Comparison of ENCODE assay signal across 19 cellular contexts in the genomic region with DNA sequence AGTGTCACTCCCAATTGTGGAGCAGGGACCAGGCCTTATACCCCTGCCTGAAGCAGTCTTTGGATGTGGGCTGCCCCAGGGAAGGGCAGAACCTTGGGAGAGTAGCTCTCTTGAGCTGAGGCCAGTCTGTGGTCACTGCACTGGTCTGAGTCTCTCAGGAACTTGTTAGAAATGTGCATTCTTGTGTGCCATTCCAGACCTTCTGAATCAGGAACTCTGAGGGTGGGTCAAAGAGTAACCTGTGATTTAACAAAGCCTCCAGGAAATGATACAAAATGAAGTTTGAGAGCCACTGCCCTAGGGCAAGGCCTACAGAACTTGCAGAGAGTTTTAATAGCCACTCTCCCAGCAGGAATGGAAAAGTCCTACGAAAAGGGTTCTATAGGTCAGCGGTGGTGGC.
DNase-seq lines count a peak whose midpoint lies in the region; ATAC-seq, FAIRE-seq and TF ChIP-seq lines count a peak whose summit lies in the region.
"Had no signal": no experiment of that assay in that cellular context is flagged by ENCODE, and none has a peak within 500 bp of the region (broad histone marks: within the 10 kb centered on the region; RNA-seq: fewer than 3 reads in every experiment).

No MANE protein-coding gene starts in this region.

- H3K9ac ChIP-seq in astrocyte (ENCODE audit: low read length), result no peak overlapping the region
- H3K9ac ChIP-seq: SK-N-SH had no signal

- H3K4me3 Mint-ChIP-seq in astrocyte (ENCODE audit: unreplicated experiment) (no peak overlapping the region), GM23338 (no peak overlapping the region)
- H3K4me3 Mint-ChIP-seq: H9, IgD-negative memory B cell had no signal

- H3K27ac ChIP-seq in astrocyte (ENCODE audit: low read depth, low read length), result no peak overlapping the region
- no peak overlapping the region for H3K27ac ChIP-seq in GM23338 (ENCODE audit: low read depth)
- H3K27ac ChIP-seq: C4-2B had no signal

- no peaks in the 10 kb centered on the region for H3K9me3 Mint-ChIP-seq in astrocyte (ENCODE audit: unreplicated experiment)
- no peaks in the 10 kb centered on the region; the same call in 2 of the 3 replicates for H3K9me3 Mint-ChIP-seq in GM23338
- H3K9me3 Mint-ChIP-seq: H9, IgD-negative memory B cell had no signal

- no peaks in the 10 kb centered on the region for H3K27me3 Mint-ChIP-seq in astrocyte (ENCODE audit: low read depth, unreplicated experiment)
- H3K27me3 Mint-ChIP-seq in GM23338 (ENCODE audit: insufficient read depth, low read depth, poor library complexity), result peaks cover 4% of the 10 kb centered on the region
- H3K27me3 Mint-ChIP-seq: IgD-negative memory B cell had no signal

- H3K4me3 ChIP-seq in astrocyte (ENCODE audit: insufficient read depth, low read depth, low read length) (no peak overlapping the region), GM23338 (no peak overlapping the region)

- H3K36me3 Mint-ChIP-seq in astrocyte (ENCODE audit: low read depth, unreplicated experiment) (no peaks in the 10 kb centered on the region), GM23338 (ENCODE audit: low read depth) (no peaks in the 10 kb centered on the region)
- H3K36me3 Mint-ChIP-seq: IgD-negative memory B cell had no signal

- no peaks in the 10 kb centered on the region for H3K27me3 ChIP-seq in astrocyte (ENCODE audit: insufficient read depth, low read length)
- no peaks in the 10 kb centered on the region for H3K27me3 ChIP-seq in GM23338 (ENCODE audit: insufficient read depth)

- H4K20me1 ChIP-seq in astrocyte (ENCODE audit: insufficient read depth, low read length), result no peaks in the 10 kb centered on the region
- H4K20me1 ChIP-seq in GM23338 (replicated peaks; ENCODE audit: insufficient read depth), result no peaks in the 10 kb centered on the region

- no peaks in the 10 kb centered on the region for H3K36me3 ChIP-seq in astrocyte (ENCODE audit: insufficient read depth, low read length)
- H3K36me3 ChIP-seq in GM23338 (ENCODE audit: insufficient read depth), result no peaks in the 10 kb centered on the region

- H3K4me1 ChIP-seq in astrocyte (ENCODE audit: insufficient read depth, low read length) (peaks cover 4% of the 10 kb centered on the region), GM23338 (ENCODE audit: insufficient read depth) (no peaks in the 10 kb centered on the region)

- peak overlapping the region; percentile 47 for H3K27ac Mint-ChIP-seq in astrocyte (ENCODE audit: unreplicated experiment)
- no peak overlapping the region for H3K27ac Mint-ChIP-seq in GM23338
- H3K27ac Mint-ChIP-seq: H9, IgD-negative memory B cell had no signal

- no peak for ATAC-seq in GM23338

- H3K9me2 ChIP-seq in GM23338 (ENCODE audit: insufficient read depth), result peaks cover 4% of the 10 kb centered on the region; the same call in 1 of the 2 replicates
- H3K9me2 ChIP-seq: SK-N-SH had no signal

- H3F3A ChIP-seq in GM23338 (replicated peaks; ENCODE audit: low read depth), result no peaks in the 10 kb centered on the region

- FAIRE-seq in astrocyte (lab: Jason Lieb, UNC), result no peak
- no peak for FAIRE-seq in D721Med (lab: Jason Lieb, UNC)
- FAIRE-seq: A204.1 had no signal

- no peaks in the 10 kb centered on the region for H3K9me3 ChIP-seq in astrocyte (ENCODE audit: insufficient read depth, low read depth, low read length)
- H3K9me3 ChIP-seq: Caco-2, SK-N-SH had no signal

- TF ChIP-seq CTCF in astrocyte (IDR thresholded peaks at IDR 0.05; ENCODE audit: insufficient read depth, low read depth, low read length), result no peak
- no peak for TF ChIP-seq CTCF in GM23338 (conservative IDR thresholded peaks at IDR 0.05; ENCODE audit: low read depth in 2 of 2)
- no peak for TF ChIP-seq CTCF in D721Med (IDR thresholded peaks at IDR 0.05; ENCODE audit: insufficient read depth, missing control alignments)

- H3K79me2 ChIP-seq in astrocyte (ENCODE audit: insufficient read depth, low read length) (no peaks in the 10 kb centered on the region), GM23338 (replicated peaks; ENCODE audit: insufficient read depth) (no peaks in the 10 kb centered on the region)

- H3K4me2 ChIP-seq in astrocyte (ENCODE audit: low read length) (no peak overlapping the region), GM23338 (no peak overlapping the region)
- H3K4me2 ChIP-seq: SK-N-SH had no signal

- DNase-seq in AG20443 (ENCODE audit: low spot score), result peak; percentile 52
- peak; percentile 0 for DNase-seq in HK-2 (ENCODE audit: unreplicated experiment)
- peak; percentile 56 for DNase-seq in astrocyte (ENCODE audit: low read depth)
- DNase-seq in kidney tubule cell (ENCODE audit: low spot score), result peak; percentile 94
- no peak for DNase-seq in GM23338 (ENCODE audit: low spot score)
- DNase-seq in H4 (ENCODE audit: low spot score), result no peak
- DNase-seq in NCI-H1930 (lab: John Stamatoyannopoulos, UW), result no peak
- DNase-seq in D721Med (ENCODE audit: insufficient read length, low spot score), result no peak
- DNase-seq: Caco-2, DMS53, GF-D8, H9, NCI-H1436 treated with DMSO at 0.1 percent for 48 hours, NCI-H2107, Right ventricle myocardium superior, SK-N-SH had no signal

- H3K4me1 Mint-ChIP-seq in astrocyte (ENCODE audit: low read depth, unreplicated experiment) (peaks cover 19% of the 10 kb centered on the region), GM23338 (no peaks in the 10 kb centered on the region)
- H3K4me1 Mint-ChIP-seq: IgD-negative memory B cell had no signal

- H2AFZ ChIP-seq in astrocyte (ENCODE audit: low read depth, low read length) (no peak overlapping the region), GM23338 (no peak overlapping the region)

TF ChIP-seq in GM23338, 12 proteins besides CTCF, POLR2A, EP300 and RAD21:
- TF ChIP-seq NANOG (IDR thresholded peaks at IDR 0.05; ENCODE audit: borderline replicate concordance), result no peak
- TF ChIP-seq CREB1 (CRISPR knock-in tag; IDR thresholded peaks at IDR 0.05; ENCODE audit: low read depth), result no peak

Comparison
In these comparisons a context has a peak if more than half of its experiments do, and no peak if none do; other contexts are left out.
1. DNase-seq: peak in AG20443 (single experiment), HK-2 (single experiment), astrocyte (single experiment) and kidney tubule cell (single experiment); none in GM23338 (single experiment), H4 (single experiment), NCI-H1930 (0 of 2) and D721Med (single experiment).